ENCODE assay signal across 1 cellular context in genomic region chr17:41885733-41886132, GRCh38.
TF ChIP-seq lines count a peak whose summit lies in the region.

No MANE protein-coding gene starts in this region.

TF ChIP-seq in HEK293, 187 proteins besides CTCF, POLR2A, EP300 and RAD21 (continued from another document):
- TF ChIP-seq ZNF645 (tag by site-specific recombination; IDR thresholded peaks at IDR 0.05) (no peak), ZNF132 (tag by site-specific recombination; IDR thresholded peaks at IDR 0.05; ENCODE audit: borderline replicate concordance) (no peak), ZNF777 (tag by site-specific recombination; IDR thresholded peaks at IDR 0.05; ENCODE audit: borderline replicate concordance) (no peak), ZNF501 (tag by site-specific recombination; IDR thresholded peaks at IDR 0.05) (no peak), ZNF549 (tag by site-specific recombination; IDR thresholded peaks at IDR 0.05) (no peak), ZNF169 (tag by site-specific recombination; IDR thresholded peaks at IDR 0.05) (no peak)
